Comparison of ENCODE assay signal across 10 cellular contexts in the genomic region with DNA sequence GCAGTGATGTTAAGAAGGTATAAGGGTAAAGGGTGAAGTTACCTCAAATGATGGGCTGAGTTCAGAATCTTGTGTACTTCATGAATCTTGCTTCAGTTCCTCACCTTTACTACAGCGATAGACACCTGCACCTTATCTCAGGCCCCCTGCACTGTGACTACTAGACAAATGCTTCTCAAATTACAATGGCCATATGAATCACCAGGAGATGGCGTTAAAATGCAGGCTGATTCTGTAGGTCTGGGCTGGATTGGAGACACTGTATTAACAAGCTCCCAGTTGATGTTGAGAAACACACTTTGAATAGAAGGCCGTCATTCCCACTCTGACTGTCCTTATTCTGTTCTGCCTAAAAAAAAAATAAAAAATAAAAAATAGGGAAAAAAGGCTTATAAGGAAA. TPM values are rescaled to one million over a fixed set of nuclear protein-coding genes. Genes with fewer than 3 reads are reported as not detected.
DNase-seq lines count a peak whose midpoint lies in the region; ATAC-seq, FAIRE-seq and TF ChIP-seq lines count a peak whose summit lies in the region.
"Had no signal": no experiment of that assay in that cellular context is flagged by ENCODE, and none has a peak within 500 bp of the region (broad histone marks: within the 10 kb centered on the region; RNA-seq: fewer than 3 reads in every experiment).

No MANE protein-coding gene starts in this region.

- H3K9ac ChIP-seq in K562 (ENCODE audit: insufficient read depth in 1 of 2, low read depth in 2 of 2, low read length in 2 of 2) = no peak overlapping the region

- intact Hi-C loops in K562 (cut with micrococcal nuclease) = no loop called here

- FAIRE-seq in K562 (lab: Jason Lieb, UNC) = peak; percentile 57

- H3K9me3 ChIP-seq in K562 (replicated peaks; ENCODE audit: control insufficient read depth, insufficient read depth, low read depth, low read length) = peaks cover 6% of the 10 kb centered on the region

- in situ Hi-C loops in K562 (cut with MboI) = loop anchor here (25.0 kb wide), 2 partner anchors 717 to 1442 kb away; partner anchors contain the start of genes BRIX1 and RAD1

- H3K27me3 ChIP-seq in K562 (ENCODE audit: control insufficient read depth in 2 of 2, insufficient read depth in 2 of 2, low read length in 2 of 2) = no peaks in the 10 kb centered on the region

- H3K4me3 ChIP-seq in K562 = no peak overlapping the region

- DNase-seq in GM10266 (ENCODE audit: extremely low spot score) (peak; percentile 12), NCI-H1694 (lab: John Stamatoyannopoulos, UW) (peak; percentile 22), K562 (ENCODE audit: extremely low read depth in 1 of 4, low spot score in 3 of 4) (peak in 2 of 4 experiments; percentile 27 to 54), middle frontal gyrus (ENCODE audit: extremely low spot score, low spot score) (peak; percentile 15)
- no peak for DNase-seq in activated naive CD4-positive, alpha-beta T cell (lab: John Stamatoyannopoulos, UW)
- DNase-seq: activated T-cell treated with anti-CD3 and anti-CD28 coated beads, Interleukin-2, amount 50 U/mL, for 1 hour had no signal

- CTCF ChIA-PET in K562 (lab: Yijun Ruan, JAX; ENCODE audit: low intra/inter-chr PET ratio) = no interaction called here

- H3K36me3 ChIP-seq in K562 (ENCODE audit: control insufficient read depth, insufficient read depth, low read length) = peaks cover 96% of the 10 kb centered on the region

- TF ChIP-seq CTCF in GM10266 (IDR thresholded peaks at IDR 0.05; ENCODE audit: control insufficient read depth, insufficient read depth, low read depth, missing control alignments) = peak; percentile 19
- TF ChIP-seq CTCF in K562 (IDR thresholded peaks at IDR 0.05 in 2 of 3, conservative IDR thresholded peaks at IDR 0.05 in 1 of 3; ENCODE audit: insufficient read depth in 2 of 3, low read depth in 1 of 3, low read length in 3 of 3) = peak; percentile 29 to 51 (median 38); a peak in 4 of 6 replicates

- no peak for TF ChIP-seq EP300 in K562 (IDR thresholded peaks at IDR 0.05; ENCODE audit: low read length)

- peaks cover 0 to 18% of the 10 kb centered on the region in 2 experiments; a peak in 2 of 5 replicates for H3K4me1 ChIP-seq in K562 (replicated peaks in 1 of 2; ENCODE audit: control insufficient read depth in 2 of 2, insufficient read depth in 2 of 2, low read length in 2 of 2)

- no peaks in the 10 kb centered on the region for H4K20me1 ChIP-seq in K562 (replicated peaks; ENCODE audit: control insufficient read depth, insufficient read depth, low read length)

- H3K4me2 ChIP-seq in K562 (ENCODE audit: insufficient read depth, low read length) = no peak overlapping the region

- no TSS peak for BruUV-seq in K562 (replicated peaks; lab: Mats Ljungman, UMichigan)

- ATAC-seq in K562 (peak; percentile 72), GM18870 (IDR thresholded peaks at IDR 0.05; ENCODE audit: unreplicated experiment) (no peak), GM18873 (IDR thresholded peaks at IDR 0.05; ENCODE audit: low FRiP score, unreplicated experiment) (no peak), GM18517 (IDR thresholded peaks at IDR 0.05; ENCODE audit: unreplicated experiment) (no peak)
- ATAC-seq: naive thymus-derived CD4-positive, alpha-beta T cell had no signal

- H3K9me1 ChIP-seq in K562 (ENCODE audit: control insufficient read depth, insufficient read depth, low read length) = no peaks in the 10 kb centered on the region

- POLR2A ChIA-PET in K562 (lab: Yijun Ruan, JAX) = interaction anchor here (2.0 to 4.5 kb wide), 4 partner anchors 8 to 19 kb away, joined by 4 to 52 read pairs (median 7); no protein-coding TSS in a partner anchor

- H3K79me2 ChIP-seq in K562 (ENCODE audit: control insufficient read depth, insufficient read depth, low read length) = no peaks in the 10 kb centered on the region

- no peak overlapping the region for H2AFZ ChIP-seq in K562 (ENCODE audit: low read depth, low read length)

- TF ChIP-seq POLR2A in K562 (conservative IDR thresholded peaks at IDR 0.05) = peak; percentile 28; the same call in 1 of the 2 replicates

- WGBS in K562 (ENCODE audit: insufficient coverage, low coverage, missing lambda C conversion rate) = 60% methylated on average over 3 of the region's 3 CpGs

- TF ChIP-seq RAD21 in K562 (CRISPR knock-in tag; conservative IDR thresholded peaks at IDR 0.05 in 1 of 2, IDR thresholded peaks at IDR 0.05 in 1 of 2) = peak; percentile 7 to 35; a peak in 2 of 4 replicates

- H3K27ac ChIP-seq in K562 (ENCODE audit: extremely low read depth, low read depth, low read length) = no peak overlapping the region

TF ChIP-seq in K562, 482 proteins besides CTCF, POLR2A, EP300 and RAD21 (continues in another document):
- TF ChIP-seq, protein P1, sequence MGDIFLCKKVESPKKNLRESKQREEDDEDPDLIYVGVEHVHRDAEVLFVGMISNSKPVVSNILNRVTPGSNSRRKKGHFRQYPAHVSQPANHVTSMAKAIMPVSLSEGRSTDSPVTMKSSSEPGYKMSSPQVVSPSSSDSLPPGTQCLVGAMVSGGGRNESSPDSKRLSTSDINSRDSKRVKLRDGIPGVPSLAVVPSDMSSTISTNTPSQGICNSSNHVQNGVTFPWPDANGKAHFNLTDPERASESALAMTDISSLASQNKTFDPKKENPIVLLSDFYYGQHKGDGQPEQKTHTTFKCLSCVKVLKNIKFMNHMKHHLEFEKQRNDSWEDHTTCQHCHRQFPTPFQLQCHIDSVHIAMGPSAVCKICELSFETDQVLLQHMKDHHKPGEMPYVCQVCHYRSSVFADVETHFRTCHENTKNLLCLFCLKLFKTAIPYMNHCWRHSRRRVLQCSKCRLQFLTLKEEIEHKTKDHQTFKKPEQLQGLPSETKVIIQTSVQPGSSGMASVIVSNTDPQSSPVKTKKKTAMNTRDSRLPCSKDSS (IDR thresholded peaks at IDR 0.05; ENCODE audit: low read depth, partially characterized antibody) = no peak
- TF ChIP-seq CHAMP1 (IDR thresholded peaks at IDR 0.05) (no peak), ZNF124 (CRISPR knock-in tag; IDR thresholded peaks at IDR 0.05) (no peak), CBFA2T3 (IDR thresholded peaks at IDR 0.05) (peak; percentile 70), CBFA2T2 (conservative IDR thresholded peaks at IDR 0.05) (0 out of 2 replicates have a peak, but pooled peaks have one; percentile 32), TEAD4 (IDR thresholded peaks at IDR 0.05; ENCODE audit: low read length) (peak; percentile 40; the same call in 1 of the 2 replicates), TEAD4 (CRISPR knock-in tag; IDR thresholded peaks at IDR 0.05; ENCODE audit: borderline replicate concordance) (no peak), MTF1 (CRISPR knock-in tag; IDR thresholded peaks at IDR 0.05; ENCODE audit: borderline replicate concordance) (no peak), ZNF232 (CRISPR knock-in tag; IDR thresholded peaks at IDR 0.05) (no peak), SRSF1 (IDR thresholded peaks at IDR 0.05; ENCODE audit: low read depth, low read length) (no peak)
- TF ChIP-seq, protein P2, sequence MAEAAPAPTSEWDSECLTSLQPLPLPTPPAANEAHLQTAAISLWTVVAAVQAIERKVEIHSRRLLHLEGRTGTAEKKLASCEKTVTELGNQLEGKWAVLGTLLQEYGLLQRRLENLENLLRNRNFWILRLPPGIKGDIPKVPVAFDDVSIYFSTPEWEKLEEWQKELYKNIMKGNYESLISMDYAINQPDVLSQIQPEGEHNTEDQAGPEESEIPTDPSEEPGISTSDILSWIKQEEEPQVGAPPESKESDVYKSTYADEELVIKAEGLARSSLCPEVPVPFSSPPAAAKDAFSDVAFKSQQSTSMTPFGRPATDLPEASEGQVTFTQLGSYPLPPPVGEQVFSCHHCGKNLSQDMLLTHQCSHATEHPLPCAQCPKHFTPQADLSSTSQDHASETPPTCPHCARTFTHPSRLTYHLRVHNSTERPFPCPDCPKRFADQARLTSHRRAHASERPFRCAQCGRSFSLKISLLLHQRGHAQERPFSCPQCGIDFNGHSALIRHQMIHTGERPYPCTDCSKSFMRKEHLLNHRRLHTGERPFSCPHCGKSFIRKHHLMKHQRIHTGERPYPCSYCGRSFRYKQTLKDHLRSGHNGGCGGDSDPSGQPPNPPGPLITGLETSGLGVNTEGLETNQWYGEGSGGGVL (CRISPR knock-in tag; IDR thresholded peaks at IDR 0.05) = no peak

RNA-seq across cellular contexts. Expression of gene TARS1, which starts 29.8 kb away (rescaled TPM):
- 103 and 264 TPM in 2 replicates for total RNA-seq in K562 (2011; cell fraction: chromatin; rRNA removed; ENCODE audit: low replicate concordance)
- 71.0 and 79.4 TPM in 2 replicates for total RNA-seq in K562 (2011; cell fraction: nucleolus; rRNA removed)
- total RNA-seq in K562 (2011; cell fraction: nucleoplasm; rRNA removed) = 118 and 145 TPM in 2 replicates
- total RNA-seq in K562 (2014; rRNA removed) (313 and 459 TPM in 2 replicates), K562 (2014; rRNA removed; fragmentation: Illumina TruSeq; extraction: Trizol) (518 and 562 TPM in 2 replicates), K562 (2015; rRNA removed; fragmentation: Illumina TruSeq; extraction: Trizol) (396 and 450 TPM in 2 replicates), K562 (2021) (328 and 333 TPM in 2 replicates)
- polyA plus RNA-seq in K562 (2011; rRNA removed) (219 and 292 TPM in 2 replicates), K562 (2014; fragmentation: Illumina TruSeq; extraction: Trizol) (369 and 439 TPM in 2 replicates), K562 (2014; fragmentation: Nextera tagmentation; extraction: Ambion mirVana) (100 to 1,000 TPM; 263 to 497 TPM), K562 (2014; rRNA removed) (352 and 378 TPM in 2 replicates)
- polyA plus RNA-seq in K562 (2011; cell fraction: cytosol; rRNA removed) = 64.6 and 107 TPM in 2 replicates
- 76.5 and 142 TPM in 2 replicates for polyA plus RNA-seq in K562 (2011; cell fraction: nucleus; rRNA removed)
- polyA plus RNA-seq in K562 (2012) = 257 and 341 TPM in 2 replicates
- 320 and 372 TPM in 2 replicates for polyA minus RNA-seq in K562 (2011; rRNA and poly(A)+ RNA removed)
- 125 and 132 TPM in 2 replicates for polyA minus RNA-seq in K562 (2011; cell fraction: cytosol; rRNA and poly(A)+ RNA removed)
- 48.9 and 142 TPM in 2 replicates for polyA minus RNA-seq in K562 (2011; cell fraction: nucleus; rRNA and poly(A)+ RNA removed)

Comparison
In these comparisons a context has a peak if more than half of its experiments do, and no peak if none do; other contexts are left out.
1. DNase-seq: peak in GM10266 (single experiment), NCI-H1694 (single experiment) and middle frontal gyrus (single experiment); none in activated naive CD4-positive, alpha-beta T cell (0 of 4).